20 cellular contexts compared by ENCODE assay signal in the genomic region with DNA sequence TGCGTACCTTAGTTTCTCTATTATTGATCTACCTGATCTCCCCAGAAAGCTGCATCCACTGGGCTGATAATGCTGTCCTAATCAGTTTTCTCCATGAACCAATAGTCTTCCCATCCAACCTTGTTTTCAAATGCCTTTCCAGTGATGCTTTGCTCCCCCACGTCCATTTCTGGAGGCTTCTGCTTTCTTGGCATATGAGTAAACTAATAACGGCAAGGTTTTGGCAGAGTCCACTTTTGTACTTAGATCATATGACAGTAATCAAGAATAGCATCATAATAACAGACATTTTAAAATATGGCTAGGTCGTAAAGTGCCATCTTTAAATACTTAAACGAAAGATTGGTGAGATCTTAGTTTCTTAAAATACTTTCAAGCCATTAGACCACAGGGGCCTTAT. TPM values are rescaled to one million over a fixed set of nuclear protein-coding genes. Genes with fewer than 3 reads are reported as not detected.
"Had no signal": no experiment of that assay in that cellular context is flagged by ENCODE, and none has a peak within 500 bp of the region (broad histone marks: within the 10 kb centered on the region; RNA-seq: fewer than 3 reads in every experiment).

No MANE protein-coding gene starts in this region.

- ATAC-seq: activated T-cell treated with anti-CD3 and anti-CD28 coated beads, Interleukin-2, amount 50 U/mL, for 72 hours; heart left ventricle; mucosa of descending colon; naive thymus-derived CD8-positive, alpha-beta T cell; right cardiac atrium; stimulated activated effector memory CD8-positive, alpha-beta T cell treated with anti-CD3 and anti-CD28 coated beads, Interleukin-12 subunit alpha, Interleukin-12 subunit beta, amount 100 ng/mL, for 72 hours had no signal

- H3K36me3 Mint-ChIP-seq: naive thymus-derived CD8-positive, alpha-beta T cell; stimulated activated effector memory CD8-positive, alpha-beta T cell treated with anti-CD3 and anti-CD28 coated beads, Interleukin-12 subunit alpha, Interleukin-12 subunit beta, amount 100 ng/mL, for 72 hours; type B pancreatic cell had no signal

- H3K4me1 Mint-ChIP-seq: activated CD4-positive, alpha-beta memory T cell treated with anti-CD3 and anti-CD28 coated beads, Interleukin-2, amount 10 ng/mL, durations not matched to agents 7 days and 5 days had no signal

- H3K4me3 ChIP-seq: heart left ventricle, mucosa of descending colon, suprapubic skin had no signal

- DNase-seq: activated CD4-positive, alpha-beta memory T cell treated with anti-CD3 and anti-CD28 coated beads, Interleukin-2, amount 10 ng/mL, durations not matched to agents 7 days and 5 days; activated CD4-positive, alpha-beta T cell treated with anti-CD3 and anti-CD28 coated beads for 1 hour; activated naive CD4-positive, alpha-beta T cell; activated T-cell treated with anti-CD3 and anti-CD28 coated beads, Interleukin-2, amount 50 U/mL, for 72 hours; brain microvascular endothelial cell; cerebellar nuclear complex; heart left ventricle; mammary epithelial cell; mucosa of descending colon; naive thymus-derived CD8-positive, alpha-beta T cell; nucleus accumbens; right cardiac atrium; T-helper 9 cell had no signal

- H3K4me3 Mint-ChIP-seq: activated CD4-positive, alpha-beta memory T cell treated with anti-CD3 and anti-CD28 coated beads, Interleukin-2, amount 10 ng/mL, durations not matched to agents 7 days and 5 days; dendritic cell treated with granulocyte-macrophage colony-stimulating factor and Interleukin-4, amounts not matched to agents 40 ng/mL and 50 ng/mL, for 4 days; naive thymus-derived CD8-positive, alpha-beta T cell; stimulated activated effector memory CD8-positive, alpha-beta T cell treated with anti-CD3 and anti-CD28 coated beads, Interleukin-12 subunit alpha, Interleukin-12 subunit beta, amount 100 ng/mL, for 72 hours; type B pancreatic cell had no signal

- H3K27ac Mint-ChIP-seq: activated CD4-positive, alpha-beta memory T cell treated with anti-CD3 and anti-CD28 coated beads, Interleukin-2, amount 10 ng/mL, durations not matched to agents 7 days and 5 days; activated T-cell treated with anti-CD3 and anti-CD28 coated beads, Interleukin-2, amount 50 U/mL, for 72 hours; dendritic cell treated with granulocyte-macrophage colony-stimulating factor and Interleukin-4, amounts not matched to agents 40 ng/mL and 50 ng/mL, for 4 days; naive thymus-derived CD8-positive, alpha-beta T cell; progenitor cell of endocrine pancreas; stimulated activated effector memory CD8-positive, alpha-beta T cell treated with anti-CD3 and anti-CD28 coated beads, Interleukin-12 subunit alpha, Interleukin-12 subunit beta, amount 100 ng/mL, for 72 hours; type B pancreatic cell had no signal

- H3K9me3 Mint-ChIP-seq: activated CD4-positive, alpha-beta memory T cell treated with anti-CD3 and anti-CD28 coated beads, Interleukin-2, amount 10 ng/mL, durations not matched to agents 7 days and 5 days; activated T-cell treated with anti-CD3 and anti-CD28 coated beads, Interleukin-2, amount 50 U/mL, for 72 hours; dendritic cell treated with granulocyte-macrophage colony-stimulating factor and Interleukin-4, amounts not matched to agents 40 ng/mL and 50 ng/mL, for 4 days; naive thymus-derived CD8-positive, alpha-beta T cell; stimulated activated effector memory CD8-positive, alpha-beta T cell treated with anti-CD3 and anti-CD28 coated beads, Interleukin-12 subunit alpha, Interleukin-12 subunit beta, amount 100 ng/mL, for 72 hours; type B pancreatic cell had no signal

RNA-seq across cellular contexts. Expression of a gene that starts 38.4 kb away (rescaled TPM):
- total RNA-seq: activated CD4-positive, alpha-beta memory T cell treated with anti-CD3 and anti-CD28 coated beads, Interleukin-2, amount 10 ng/mL, durations not matched to agents 7 days and 5 days; activated T-cell treated with anti-CD3 and anti-CD28 coated beads, Interleukin-2, amount 50 U/mL, for 72 hours; epithelial cell of proximal tubule; frontal cortex; heart left ventricle; mammary epithelial cell; mucosa of descending colon; naive thymus-derived CD8-positive, alpha-beta T cell; progenitor cell of endocrine pancreas; right cardiac atrium; suprapubic skin had no signal
